8 cellular contexts compared by ENCODE assay signal in the genomic region with DNA sequence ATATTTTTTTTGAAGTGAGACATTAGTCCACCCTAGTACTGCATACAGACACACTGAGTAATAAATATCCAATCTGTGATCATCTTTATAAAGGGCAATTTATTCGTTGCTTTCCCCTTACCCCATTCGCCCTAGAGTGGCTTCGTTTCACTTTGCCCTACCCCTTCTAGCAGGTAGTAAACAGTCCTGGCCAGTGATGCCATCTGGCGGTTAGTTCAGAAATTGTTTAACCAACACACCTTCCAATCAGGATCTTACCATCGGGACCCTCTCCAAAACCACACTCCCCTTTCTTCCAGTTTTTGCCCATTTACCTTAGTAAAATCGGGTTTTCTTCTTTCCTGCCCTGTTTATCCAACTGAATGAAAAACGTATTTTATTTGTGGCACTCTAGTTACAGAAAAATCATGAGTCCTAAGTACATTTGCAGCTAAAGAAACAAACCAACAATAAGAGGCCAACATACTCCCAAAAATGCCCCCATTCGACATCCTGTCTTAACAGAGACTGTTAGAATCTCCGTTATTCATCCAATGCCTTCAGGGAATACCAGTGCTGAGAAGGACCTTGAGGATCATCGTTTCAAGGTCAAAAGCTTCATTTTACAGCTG. TPM values are rescaled to one million over a fixed set of nuclear protein-coding genes. Genes with fewer than 3 reads are reported as not detected.
DNase-seq lines count a peak whose midpoint lies in the region; ATAC-seq lines count a peak whose summit lies in the region.

No MANE protein-coding gene starts in this region.

- DNase-seq in A172 (ENCODE audit: low spot score) (peak; percentile 80), NCI-H2107 treated with DMSO at 0.1 percent for 48 hours (lab: John Stamatoyannopoulos, UW; ENCODE audit: unreplicated experiment) (peak; percentile 61), cerebellar cortex (ENCODE audit: low spot score) (peak; percentile 82), kidney glomerular epithelial cell (lab: John Stamatoyannopoulos, UW) (peak; percentile 41)
- peak; percentile 58 for DNase-seq in activated CD4-positive, CD25-positive, alpha-beta regulatory T cell treated with anti-CD3 and anti-CD28 coated beads, Interleukin-2, amount 50 U/mL, for 16 hours (ENCODE audit: low read depth, low spot score)
- DNase-seq in stimulated activated CD4-positive, alpha-beta T cell treated with anti-CD3 and anti-CD28 coated beads, Interleukin-1b, Interleukin-23, amount 100 ng/mL, for 48 hours: peak; percentile 73

- peak; percentile 33 for ATAC-seq in GM18499 (IDR thresholded peaks at IDR 0.05; ENCODE audit: insufficient read depth, unreplicated experiment)
- ATAC-seq in HG03066 (IDR thresholded peaks at IDR 0.05; ENCODE audit: low read depth, unreplicated experiment): peak; percentile 41

RNA-seq across cellular contexts. Expression of a gene that starts 2.2 kb away (rescaled TPM):
- total RNA-seq in A172 (2014; rRNA removed; shearing (Covaris generic)): 78.4 and 79.7 TPM in 2 replicates

Comparison
In these comparisons a context has a peak if more than half of its experiments do, and no peak if none do; other contexts are left out.
1. Peak in every context shown above with its lines: DNase-seq and ATAC-seq.